Comparison of ENCODE assay signal across 8 cellular contexts in the genomic region with DNA sequence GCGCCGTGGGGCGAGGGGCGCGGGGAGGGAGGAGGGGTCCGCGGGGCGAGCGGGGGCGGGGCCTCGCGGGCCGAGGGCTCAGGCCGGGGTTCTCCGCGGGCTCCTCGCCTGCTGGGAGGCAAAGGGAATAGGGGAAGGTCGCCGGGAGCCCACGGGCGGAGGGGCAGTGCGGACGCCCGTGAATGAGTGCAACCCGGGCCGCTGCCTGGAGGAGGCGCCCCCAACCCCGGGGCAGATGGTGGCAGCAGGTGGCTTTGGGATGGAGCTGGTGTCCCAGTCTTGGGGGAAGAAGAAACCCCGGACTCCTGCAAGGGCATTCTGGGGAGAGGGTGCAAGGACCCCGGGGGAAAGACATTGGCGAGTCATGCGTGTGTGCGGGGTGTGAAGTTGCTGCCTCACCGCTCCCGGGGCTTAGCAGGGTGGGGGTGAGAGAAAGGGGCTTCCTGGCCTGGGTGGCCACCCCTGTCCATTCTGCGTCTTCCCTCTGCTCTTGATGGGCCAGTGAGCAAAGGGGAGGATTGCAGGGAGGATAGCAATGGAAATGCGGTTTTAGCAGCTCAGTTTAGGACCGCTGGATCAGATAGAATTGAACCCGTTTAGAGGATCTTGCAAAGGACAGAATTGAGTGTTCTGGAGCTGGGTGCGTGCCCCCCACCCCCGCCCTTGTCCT. TPM values are rescaled to one million over a fixed set of nuclear protein-coding genes. Genes with fewer than 3 reads are reported as not detected.
DNase-seq lines count a peak whose midpoint lies in the region; ATAC-seq and TF ChIP-seq lines count a peak whose summit lies in the region.

No MANE protein-coding gene starts in this region.

- TF ChIP-seq CTCF in cardiac muscle cell (IDR thresholded peaks at IDR 0.05; ENCODE audit: low read depth, low read length): peak; percentile 12

- H3K27ac Mint-ChIP-seq in activated T-cell treated with anti-CD3 and anti-CD28 coated beads, Interleukin-2, amount 50 U/mL, for 24 hours: peak overlapping the region; percentile 98

- H3K4me1 ChIP-seq in ACC112 (ENCODE audit: control insufficient read depth, insufficient read depth, low read length, unreplicated experiment) (peaks cover 31% of the 10 kb centered on the region), cardiac muscle cell (ENCODE audit: low read depth) (peaks cover 6% of the 10 kb centered on the region)

- peak; percentile 42 for DNase-seq in activated T-cell treated with anti-CD3 and anti-CD28 coated beads, Interleukin-2, amount 50 U/mL, for 24 hours
- DNase-seq in cardiac muscle cell (ENCODE audit: low read depth in 1 of 2, low spot score in 1 of 2) (no peak), sciatic nerve (ENCODE audit: low spot score) (no peak), SKM-1 (lab: John Stamatoyannopoulos, UW; ENCODE audit: unreplicated experiment) (no peak), HCEC 1CT (no peak)

- ATAC-seq in GM18907 (IDR thresholded peaks at IDR 0.05; ENCODE audit: unreplicated experiment) (peak; percentile 36), HG03342 (IDR thresholded peaks at IDR 0.05; ENCODE audit: unreplicated experiment) (peak; percentile 15), sciatic nerve (peak; percentile 18)

- H3K27me3 ChIP-seq in ACC112 (ENCODE audit: insufficient read depth, low read length) (no peaks in the 10 kb centered on the region), cardiac muscle cell (no peaks in the 10 kb centered on the region)

- peak overlapping the region; percentile 92 for H2AFZ ChIP-seq in ACC112 (ENCODE audit: low read length, unreplicated experiment)

- no peaks in the 10 kb centered on the region for H3K36me3 ChIP-seq in ACC112 (ENCODE audit: insufficient read depth, low read length)
- H3K36me3 ChIP-seq in cardiac muscle cell: no peaks in the 10 kb centered on the region

- H3K4me3 Mint-ChIP-seq in activated T-cell treated with anti-CD3 and anti-CD28 coated beads, Interleukin-2, amount 50 U/mL, for 24 hours: peak overlapping the region; percentile 85

- H3K27ac ChIP-seq in ACC112 (ENCODE audit: low read depth, low read length) (peak overlapping the region; percentile 67; the same call in 1 of the 2 replicates), cardiac muscle cell (no peak overlapping the region)

- H3K4me3 ChIP-seq in ACC112 (ENCODE audit: low read depth, low read length) (peak overlapping the region; percentile 83), cardiac muscle cell (peak overlapping the region; percentile 80)

- peaks cover 9% of the 10 kb centered on the region for H3K36me3 Mint-ChIP-seq in activated T-cell treated with anti-CD3 and anti-CD28 coated beads, Interleukin-2, amount 50 U/mL, for 24 hours (ENCODE audit: low read depth)

- H3K4me1 Mint-ChIP-seq in activated T-cell treated with anti-CD3 and anti-CD28 coated beads, Interleukin-2, amount 50 U/mL, for 24 hours (ENCODE audit: low read depth): peaks cover 46% of the 10 kb centered on the region

- no peaks in the 10 kb centered on the region for H3K27me3 Mint-ChIP-seq in activated T-cell treated with anti-CD3 and anti-CD28 coated beads, Interleukin-2, amount 50 U/mL, for 24 hours

- intact Hi-C loops in sciatic nerve (cut with DNase I): no loop called here

- no peaks in the 10 kb centered on the region for H3K79me2 ChIP-seq in ACC112 (ENCODE audit: control insufficient read depth, insufficient read depth, low read length, unreplicated experiment)

- H3K9me3 ChIP-seq in cardiac muscle cell (ENCODE audit: low read depth): no peaks in the 10 kb centered on the region

- H3K9me3 Mint-ChIP-seq in activated T-cell treated with anti-CD3 and anti-CD28 coated beads, Interleukin-2, amount 50 U/mL, for 24 hours: no peaks in the 10 kb centered on the region

RNA-seq across cellular contexts. Expression of gene KIAA0513, which starts 0.5 kb away (rescaled TPM):
- 23.4 and 24.6 TPM in 2 replicates for total RNA-seq in cardiac muscle cell
- 12.8 and 29.1 TPM in 2 replicates for polyA plus RNA-seq in cardiac muscle cell
- total RNA-seq in sciatic nerve: 12.6 TPM

RNA-seq across cellular contexts. Expression of gene ZDHHC7, which starts 16.8 kb away (rescaled TPM):
- total RNA-seq in cardiac muscle cell (65.0 and 70.1 TPM in 2 replicates), sciatic nerve (48.8 TPM)
- 57.8 and 71.6 TPM in 2 replicates for polyA plus RNA-seq in cardiac muscle cell
